18 cellular contexts compared by ENCODE assay signal in the genomic region with DNA sequence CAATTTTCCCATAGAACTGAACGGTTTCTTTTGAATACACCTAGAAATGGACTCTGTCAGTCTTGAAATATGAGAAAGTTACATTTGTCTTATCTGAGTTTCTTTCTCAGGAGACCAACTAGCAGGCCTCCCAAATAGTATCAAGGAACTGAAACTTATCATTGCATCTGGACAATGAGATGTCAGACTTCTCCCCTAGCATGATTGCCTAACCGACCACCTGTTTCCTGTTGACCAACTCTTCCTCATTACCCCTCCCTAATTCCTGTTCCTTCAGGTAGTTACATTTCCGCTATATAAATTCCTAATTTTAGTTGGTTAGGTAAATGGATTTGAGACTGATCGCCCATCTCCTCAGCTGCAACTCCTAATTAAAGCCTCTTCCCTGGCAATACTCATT.
"Had no signal": no experiment of that assay in that cellular context is flagged by ENCODE, and none has a peak within 500 bp of the region (broad histone marks: within the 10 kb centered on the region; RNA-seq: fewer than 3 reads in every experiment).

No MANE protein-coding gene starts in this region.

- H3K27ac ChIP-seq: dorsolateral prefrontal cortex, esophagus squamous epithelium, prostate gland, right lobe of liver, tibial artery, uterus had no signal

- H3K27ac Mint-ChIP-seq: activated CD8-positive, alpha-beta T cell treated with anti-CD3 and anti-CD28 coated beads, Interleukin-2, amount 10 ng/mL, durations not matched to agents 7 days and 5 days; activated T-helper 1 cell treated with anti-CD3 and anti-CD28 coated beads, Interleukin-12 subunit alpha, Interleukin-12 subunit beta, Interleukin-2, Interleukin-4 antibody, amounts not matched to agents 30 ng/mL and 10 ng/mL and 1 ng/mL, durations not matched to agents 14 hours and 24 hours and 36 hours; naive thymus-derived CD8-positive, alpha-beta T cell; stimulated activated effector memory CD8-positive, alpha-beta T cell treated with anti-CD3 and anti-CD28 coated beads, Interleukin-12 subunit alpha, Interleukin-12 subunit beta, amount 100 ng/mL, for 72 hours; WTC11 had no signal

- H3K36me3 Mint-ChIP-seq: naive thymus-derived CD8-positive, alpha-beta T cell; stimulated activated effector memory CD8-positive, alpha-beta T cell treated with anti-CD3 and anti-CD28 coated beads, Interleukin-12 subunit alpha, Interleukin-12 subunit beta, amount 100 ng/mL, for 72 hours; WTC11 had no signal

- H3K9me3 ChIP-seq: esophagus squamous epithelium, prostate gland, right lobe of liver, tibial artery, uterus had no signal

- DNase-seq: activated CD4-positive, alpha-beta T cell treated with anti-CD3 and anti-CD28 coated beads for 48 hours; activated CD8-positive, alpha-beta T cell treated with anti-CD3 and anti-CD28 coated beads, Interleukin-2, amount 10 ng/mL, durations not matched to agents 7 days and 5 days; activated naive CD4-positive, alpha-beta T cell treated with Interleukin-2 at 50 U/mL for 16 hours; dorsolateral prefrontal cortex; esophagus squamous epithelium; foreskin fibroblast; glutamatergic neuron; left colon; mammary epithelial cell; naive thymus-derived CD8-positive, alpha-beta T cell; nucleus accumbens; right lobe of liver; tibial artery; uterus had no signal

- H3K36me3 ChIP-seq: esophagus squamous epithelium, prostate gland, right lobe of liver, tibial artery, uterus had no signal

- H3K4me3 Mint-ChIP-seq: activated CD8-positive, alpha-beta T cell treated with anti-CD3 and anti-CD28 coated beads, Interleukin-2, amount 10 ng/mL, durations not matched to agents 7 days and 5 days; activated T-helper 1 cell treated with anti-CD3 and anti-CD28 coated beads, Interleukin-12 subunit alpha, Interleukin-12 subunit beta, Interleukin-2, Interleukin-4 antibody, amounts not matched to agents 30 ng/mL and 10 ng/mL and 1 ng/mL, durations not matched to agents 14 hours and 24 hours and 36 hours; naive thymus-derived CD8-positive, alpha-beta T cell; stimulated activated effector memory CD8-positive, alpha-beta T cell treated with anti-CD3 and anti-CD28 coated beads, Interleukin-12 subunit alpha, Interleukin-12 subunit beta, amount 100 ng/mL, for 72 hours; WTC11 had no signal

- H3K4me3 ChIP-seq: dorsolateral prefrontal cortex, esophagus squamous epithelium, prostate gland, right lobe of liver, tibial artery, uterus had no signal

- H3K27me3 Mint-ChIP-seq: naive thymus-derived CD8-positive, alpha-beta T cell had no signal

- H3K4me1 ChIP-seq: esophagus squamous epithelium, prostate gland, right lobe of liver, tibial artery, uterus had no signal

- H3K9me3 Mint-ChIP-seq: activated T-helper 1 cell treated with anti-CD3 and anti-CD28 coated beads, Interleukin-12 subunit alpha, Interleukin-12 subunit beta, Interleukin-2, Interleukin-4 antibody, amounts not matched to agents 30 ng/mL and 10 ng/mL and 1 ng/mL, durations not matched to agents 14 hours and 24 hours and 36 hours had no signal

- H3K4me1 Mint-ChIP-seq: naive thymus-derived CD8-positive, alpha-beta T cell; stimulated activated effector memory CD8-positive, alpha-beta T cell treated with anti-CD3 and anti-CD28 coated beads, Interleukin-12 subunit alpha, Interleukin-12 subunit beta, amount 100 ng/mL, for 72 hours; WTC11 had no signal

- H3K27me3 ChIP-seq: dorsolateral prefrontal cortex, esophagus squamous epithelium, right lobe of liver, tibial artery, uterus had no signal

- ATAC-seq: activated CD8-positive, alpha-beta T cell treated with anti-CD3 and anti-CD28 coated beads, Interleukin-2, amount 10 ng/mL, durations not matched to agents 7 days and 5 days; left colon; naive thymus-derived CD8-positive, alpha-beta T cell; right lobe of liver; stimulated activated effector memory CD8-positive, alpha-beta T cell treated with anti-CD3 and anti-CD28 coated beads, Interleukin-12 subunit alpha, Interleukin-12 subunit beta, amount 100 ng/mL, for 72 hours; WTC11 had no signal
